Comparison of ENCODE assay signal across 28 cellular contexts in the genomic region with DNA sequence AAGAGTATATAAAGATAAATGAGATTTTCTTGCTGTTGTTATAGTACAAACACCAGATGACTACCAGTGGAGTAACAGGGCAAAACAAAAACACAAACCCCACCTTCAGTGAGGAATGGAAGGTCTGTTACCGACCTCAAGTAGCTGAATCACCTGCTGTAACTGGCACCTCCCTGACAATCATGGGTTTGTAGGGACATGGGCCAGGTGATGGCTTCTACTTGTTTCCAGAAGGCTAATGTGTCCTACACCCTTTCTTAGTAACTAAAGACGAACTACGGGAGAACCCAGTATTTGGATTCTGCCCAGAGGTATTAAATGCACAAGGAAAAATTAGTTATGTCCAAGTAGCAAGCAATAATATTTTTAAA.
"Had no signal": no experiment of that assay in that cellular context is flagged by ENCODE, and none has a peak within 500 bp of the region (broad histone marks: within the 10 kb centered on the region; RNA-seq: fewer than 3 reads in every experiment).

No MANE protein-coding gene starts in this region.

- H3K27me3 Mint-ChIP-seq: activated CD4-positive, alpha-beta T cell treated with anti-CD3 and anti-CD28 coated beads, Interleukin-2, amount 10 ng/mL, durations not matched to agents 24 days and 14 days; activated CD8-positive, alpha-beta T cell treated with anti-CD3 and anti-CD28 coated beads for 36 hours; central memory CD8-positive, alpha-beta T cell had no signal

- H3K9me3 Mint-ChIP-seq: activated CD4-positive, alpha-beta T cell treated with anti-CD3 and anti-CD28 coated beads, Interleukin-2, amount 10 ng/mL, durations not matched to agents 24 days and 14 days; activated CD8-positive, alpha-beta T cell treated with anti-CD3 and anti-CD28 coated beads for 36 hours; activated naive CD4-positive, alpha-beta T cell treated with anti-CD3 and anti-CD28 coated beads for 36 hours; activated naive CD4-positive, alpha-beta T cell treated with anti-CD3 and anti-CD28 coated beads, Interleukin-2, amount 50 U/mL, for 72 hours; activated T-cell treated with anti-CD3 and anti-CD28 coated beads, Interleukin-2, amount 50 U/mL, for 4 hours; activated T-helper 1 cell treated with anti-CD3 and anti-CD28 coated beads, Interleukin-12 subunit alpha, Interleukin-12 subunit beta, Interleukin-2, Interleukin-4 antibody, amounts not matched to agents 30 ng/mL and 10 ng/mL and 1 ng/mL, durations not matched to agents 14 hours and 24 hours and 36 hours; central memory CD8-positive, alpha-beta T cell had no signal

- DNase-seq: activated CD4-positive, alpha-beta T cell treated with anti-CD3 and anti-CD28 coated beads, Interleukin-2, amount 10 ng/mL, durations not matched to agents 24 days and 14 days; activated CD4-positive, alpha-beta T cell treated with anti-CD3 and anti-CD28 coated beads, Interleukin-2, amount 50 U/mL, for 4 hours; activated CD8-positive, alpha-beta T cell treated with anti-CD3 and anti-CD28 coated beads for 36 hours; activated gamma-delta T cell treated with Interleukin-2 at 50 U/mL for 16 hours; activated naive CD4-positive, alpha-beta T cell treated with anti-CD3 and anti-CD28 coated beads for 36 hours; activated T-cell treated with anti-CD3 and anti-CD28 coated beads for 4 hours; activated T-cell treated with anti-CD3 and anti-CD28 coated beads, Interleukin-2, amount 50 U/mL, for 4 hours; amniotic stem cell; aorta; brain microvascular endothelial cell; Kasumi-1; MG63; MV-4-11; NCI-H1092; NCI-H1436 treated with DMSO at 0.1 percent for 48 hours; NCI-H1694 treated with DMSO at 0.1 percent for 48 hours; NCI-H2029; NCI-H345; NCI-H524 treated with DMSO at 0.1 percent for 48 hours; SHP77; SJCRH30; T1000; WERI-Rb-1 had no signal

- H3K27ac Mint-ChIP-seq: activated CD8-positive, alpha-beta T cell treated with anti-CD3 and anti-CD28 coated beads for 36 hours; activated naive CD4-positive, alpha-beta T cell treated with anti-CD3 and anti-CD28 coated beads for 36 hours; activated naive CD4-positive, alpha-beta T cell treated with anti-CD3 and anti-CD28 coated beads, Interleukin-2, amount 50 U/mL, for 72 hours had no signal

- H3K27me3 ChIP-seq: brain microvascular endothelial cell, MG63, SJCRH30 had no signal

- ATAC-seq: activated CD8-positive, alpha-beta T cell treated with anti-CD3 and anti-CD28 coated beads for 36 hours; activated naive CD4-positive, alpha-beta T cell treated with anti-CD3 and anti-CD28 coated beads, Interleukin-2, amount 50 U/mL, for 72 hours; activated T-cell treated with anti-CD3 and anti-CD28 coated beads, Interleukin-2, amount 50 U/mL, for 4 hours had no signal

- H3K27ac ChIP-seq: brain microvascular endothelial cell, SJCRH30, SK-N-MC, WERI-Rb-1 had no signal

- H3K4me3 Mint-ChIP-seq: activated CD4-positive, alpha-beta T cell treated with anti-CD3 and anti-CD28 coated beads, Interleukin-2, amount 10 ng/mL, durations not matched to agents 24 days and 14 days; activated CD8-positive, alpha-beta T cell treated with anti-CD3 and anti-CD28 coated beads for 36 hours; activated naive CD4-positive, alpha-beta T cell treated with anti-CD3 and anti-CD28 coated beads for 36 hours; activated T-cell treated with anti-CD3 and anti-CD28 coated beads, Interleukin-2, amount 50 U/mL, for 4 hours; activated T-helper 1 cell treated with anti-CD3 and anti-CD28 coated beads, Interleukin-12 subunit alpha, Interleukin-12 subunit beta, Interleukin-2, Interleukin-4 antibody, amounts not matched to agents 30 ng/mL and 10 ng/mL and 1 ng/mL, durations not matched to agents 14 hours and 24 hours and 36 hours; central memory CD8-positive, alpha-beta T cell had no signal

- H3K9me3 ChIP-seq: MG63, SJCRH30 had no signal

- H3K4me3 ChIP-seq: K562, MG63, SJCRH30, SK-N-MC had no signal
